ENCODE assay signal across 8 cellular contexts in the genomic region with DNA sequence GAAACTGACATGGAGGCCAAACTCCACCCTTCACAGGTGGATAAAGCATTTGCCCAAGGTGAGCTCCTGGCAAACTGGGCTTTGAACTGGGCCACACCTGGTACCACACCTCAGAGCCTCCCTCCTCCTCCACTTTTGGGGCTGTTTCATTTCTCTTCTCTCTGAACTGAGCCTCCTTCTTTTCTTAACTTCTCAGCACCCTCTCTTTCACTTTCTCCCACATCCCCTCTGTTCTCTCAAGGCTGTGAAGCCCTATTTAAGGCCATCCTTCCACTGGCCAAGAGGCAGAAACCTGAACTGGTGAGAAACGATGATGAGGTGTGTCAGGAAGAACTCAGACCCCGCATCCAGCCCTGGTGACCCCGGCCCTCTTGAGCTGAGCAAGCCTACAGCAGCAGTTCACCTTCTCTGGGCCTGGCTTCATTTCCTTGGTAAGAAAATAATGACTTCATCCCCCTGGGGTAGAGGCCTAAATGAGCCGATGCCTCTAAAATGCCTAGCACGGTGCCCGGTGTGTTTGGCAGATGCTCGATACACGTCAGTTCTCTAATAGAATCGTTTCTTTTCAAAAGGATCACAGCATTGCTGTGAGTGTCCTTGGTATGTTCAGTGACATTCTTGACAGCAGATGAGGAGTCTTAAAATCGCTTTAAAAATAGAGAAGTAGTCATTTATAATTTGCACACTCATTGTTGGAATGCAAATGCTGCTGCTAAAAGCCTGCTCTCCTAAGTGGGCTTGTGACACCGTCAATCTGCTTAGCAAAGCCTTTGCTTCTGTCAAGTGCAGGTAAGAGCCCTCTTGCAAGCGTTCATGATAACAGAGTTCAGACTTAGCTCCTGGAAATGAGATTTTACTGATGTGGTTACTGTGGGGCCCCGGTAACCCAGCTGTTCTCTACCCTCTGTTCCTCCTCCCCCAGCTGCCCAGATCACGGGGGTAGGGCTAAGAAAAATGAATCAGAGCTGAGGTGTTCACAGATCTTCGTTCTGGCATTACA.
DNase-seq lines count a peak whose midpoint lies in the region; ATAC-seq and TF ChIP-seq lines count a peak whose summit lies in the region.

No MANE protein-coding gene starts in this region.

- DNase-seq in GM20000 (ENCODE audit: low spot score) (peak; percentile 17), T follicular helper cell (ENCODE audit: low read depth) (peak; percentile 54), COLO668 (lab: John Stamatoyannopoulos, UW; ENCODE audit: unreplicated experiment) (no peak), HPDE6-E6E7 (ENCODE audit: extremely low spot score) (no peak), NCI-H748 treated with DMSO at 0.1 percent for 48 hours (lab: John Stamatoyannopoulos, UW) (no peak)
- peak; percentile 23 to 50 (median 49) for DNase-seq in stimulated activated CD4-positive, alpha-beta T cell treated with anti-CD3 and anti-CD28 coated beads, TNF-alpha, amount 100 ng/mL, for 4 hours (ENCODE audit: low read depth in 3 of 3)
- no peak for DNase-seq in natural killer cell treated with Interleukin-12 subunit alpha and Interleukin-12 subunit beta and Interleukin-15 and Interleukin-18, amount 100 ng/mL, for 72 hours (ENCODE audit: low spot score)

- H3K4me1 Mint-ChIP-seq in activated naive CD4-positive, alpha-beta T cell treated with anti-CD3 and anti-CD28 coated beads, Interleukin-2, amount 50 U/mL, for 24 hours: peaks cover 34% of the 10 kb centered on the region
- no peaks in the 10 kb centered on the region for H3K4me1 Mint-ChIP-seq in natural killer cell treated with Interleukin-12 subunit alpha and Interleukin-12 subunit beta and Interleukin-15 and Interleukin-18, amount 100 ng/mL, for 72 hours (ENCODE audit: low read depth in 2 of 2)

- peaks cover 9% of the 10 kb centered on the region for H3K27me3 Mint-ChIP-seq in activated naive CD4-positive, alpha-beta T cell treated with anti-CD3 and anti-CD28 coated beads, Interleukin-2, amount 50 U/mL, for 24 hours
- H3K27me3 Mint-ChIP-seq in natural killer cell treated with Interleukin-12 subunit alpha and Interleukin-12 subunit beta and Interleukin-15 and Interleukin-18, amount 100 ng/mL, for 72 hours: peaks cover 17 to 21% of the 10 kb centered on the region in 2 donors

- no peaks in the 10 kb centered on the region for H3K36me3 Mint-ChIP-seq in activated naive CD4-positive, alpha-beta T cell treated with anti-CD3 and anti-CD28 coated beads, Interleukin-2, amount 50 U/mL, for 24 hours
- H3K36me3 Mint-ChIP-seq in natural killer cell treated with Interleukin-12 subunit alpha and Interleukin-12 subunit beta and Interleukin-15 and Interleukin-18, amount 100 ng/mL, for 72 hours: no peaks in the 10 kb centered on the region

- TF ChIP-seq CTCF in GM20000 (IDR thresholded peaks at IDR 0.05; ENCODE audit: extremely low read depth, missing control alignments): no peak

- peak overlapping the region; percentile 67 for H3K4me3 Mint-ChIP-seq in activated naive CD4-positive, alpha-beta T cell treated with anti-CD3 and anti-CD28 coated beads, Interleukin-2, amount 50 U/mL, for 24 hours
- no peak overlapping the region for H3K4me3 Mint-ChIP-seq in natural killer cell treated with Interleukin-12 subunit alpha and Interleukin-12 subunit beta and Interleukin-15 and Interleukin-18, amount 100 ng/mL, for 72 hours

- no peaks in the 10 kb centered on the region for H3K9me3 Mint-ChIP-seq in activated naive CD4-positive, alpha-beta T cell treated with anti-CD3 and anti-CD28 coated beads, Interleukin-2, amount 50 U/mL, for 24 hours
- no peaks in the 10 kb centered on the region for H3K9me3 Mint-ChIP-seq in natural killer cell treated with Interleukin-12 subunit alpha and Interleukin-12 subunit beta and Interleukin-15 and Interleukin-18, amount 100 ng/mL, for 72 hours

- H3K27ac Mint-ChIP-seq in activated naive CD4-positive, alpha-beta T cell treated with anti-CD3 and anti-CD28 coated beads, Interleukin-2, amount 50 U/mL, for 24 hours: peak overlapping the region; percentile 36
- no peak overlapping the region for H3K27ac Mint-ChIP-seq in natural killer cell treated with Interleukin-12 subunit alpha and Interleukin-12 subunit beta and Interleukin-15 and Interleukin-18, amount 100 ng/mL, for 72 hours

- ATAC-seq in natural killer cell treated with Interleukin-12 subunit alpha and Interleukin-12 subunit beta and Interleukin-15 and Interleukin-18, amount 100 ng/mL, for 72 hours: no peak

Comparison
In these comparisons a context has a peak if more than half of its experiments do, and no peak if none do; other contexts are left out.
1. DNase-seq: peak in GM20000 (single experiment), T follicular helper cell (single experiment) and stimulated activated CD4-positive, alpha-beta T cell treated with anti-CD3 and anti-CD28 coated beads, TNF-alpha, amount 100 ng/mL, for 4 hours (3 of 3); none in COLO668 (single experiment), HPDE6-E6E7 (single experiment), natural killer cell treated with Interleukin-12 subunit alpha and Interleukin-12 subunit beta and Interleukin-15 and Interleukin-18, amount 100 ng/mL, for 72 hours (single experiment) and NCI-H748 treated with DMSO at 0.1 percent for 48 hours (single experiment).